Comparison of ENCODE assay signal across 1 cellular context in genomic region chr10:17386616-17387075, GRCh38.
TF ChIP-seq lines count a peak whose summit lies in the region.

No MANE protein-coding gene starts in this region.

TF ChIP-seq in K562, 482 proteins besides CTCF, POLR2A, EP300 and RAD21 (continued from another document):
- TF ChIP-seq, protein P1, sequence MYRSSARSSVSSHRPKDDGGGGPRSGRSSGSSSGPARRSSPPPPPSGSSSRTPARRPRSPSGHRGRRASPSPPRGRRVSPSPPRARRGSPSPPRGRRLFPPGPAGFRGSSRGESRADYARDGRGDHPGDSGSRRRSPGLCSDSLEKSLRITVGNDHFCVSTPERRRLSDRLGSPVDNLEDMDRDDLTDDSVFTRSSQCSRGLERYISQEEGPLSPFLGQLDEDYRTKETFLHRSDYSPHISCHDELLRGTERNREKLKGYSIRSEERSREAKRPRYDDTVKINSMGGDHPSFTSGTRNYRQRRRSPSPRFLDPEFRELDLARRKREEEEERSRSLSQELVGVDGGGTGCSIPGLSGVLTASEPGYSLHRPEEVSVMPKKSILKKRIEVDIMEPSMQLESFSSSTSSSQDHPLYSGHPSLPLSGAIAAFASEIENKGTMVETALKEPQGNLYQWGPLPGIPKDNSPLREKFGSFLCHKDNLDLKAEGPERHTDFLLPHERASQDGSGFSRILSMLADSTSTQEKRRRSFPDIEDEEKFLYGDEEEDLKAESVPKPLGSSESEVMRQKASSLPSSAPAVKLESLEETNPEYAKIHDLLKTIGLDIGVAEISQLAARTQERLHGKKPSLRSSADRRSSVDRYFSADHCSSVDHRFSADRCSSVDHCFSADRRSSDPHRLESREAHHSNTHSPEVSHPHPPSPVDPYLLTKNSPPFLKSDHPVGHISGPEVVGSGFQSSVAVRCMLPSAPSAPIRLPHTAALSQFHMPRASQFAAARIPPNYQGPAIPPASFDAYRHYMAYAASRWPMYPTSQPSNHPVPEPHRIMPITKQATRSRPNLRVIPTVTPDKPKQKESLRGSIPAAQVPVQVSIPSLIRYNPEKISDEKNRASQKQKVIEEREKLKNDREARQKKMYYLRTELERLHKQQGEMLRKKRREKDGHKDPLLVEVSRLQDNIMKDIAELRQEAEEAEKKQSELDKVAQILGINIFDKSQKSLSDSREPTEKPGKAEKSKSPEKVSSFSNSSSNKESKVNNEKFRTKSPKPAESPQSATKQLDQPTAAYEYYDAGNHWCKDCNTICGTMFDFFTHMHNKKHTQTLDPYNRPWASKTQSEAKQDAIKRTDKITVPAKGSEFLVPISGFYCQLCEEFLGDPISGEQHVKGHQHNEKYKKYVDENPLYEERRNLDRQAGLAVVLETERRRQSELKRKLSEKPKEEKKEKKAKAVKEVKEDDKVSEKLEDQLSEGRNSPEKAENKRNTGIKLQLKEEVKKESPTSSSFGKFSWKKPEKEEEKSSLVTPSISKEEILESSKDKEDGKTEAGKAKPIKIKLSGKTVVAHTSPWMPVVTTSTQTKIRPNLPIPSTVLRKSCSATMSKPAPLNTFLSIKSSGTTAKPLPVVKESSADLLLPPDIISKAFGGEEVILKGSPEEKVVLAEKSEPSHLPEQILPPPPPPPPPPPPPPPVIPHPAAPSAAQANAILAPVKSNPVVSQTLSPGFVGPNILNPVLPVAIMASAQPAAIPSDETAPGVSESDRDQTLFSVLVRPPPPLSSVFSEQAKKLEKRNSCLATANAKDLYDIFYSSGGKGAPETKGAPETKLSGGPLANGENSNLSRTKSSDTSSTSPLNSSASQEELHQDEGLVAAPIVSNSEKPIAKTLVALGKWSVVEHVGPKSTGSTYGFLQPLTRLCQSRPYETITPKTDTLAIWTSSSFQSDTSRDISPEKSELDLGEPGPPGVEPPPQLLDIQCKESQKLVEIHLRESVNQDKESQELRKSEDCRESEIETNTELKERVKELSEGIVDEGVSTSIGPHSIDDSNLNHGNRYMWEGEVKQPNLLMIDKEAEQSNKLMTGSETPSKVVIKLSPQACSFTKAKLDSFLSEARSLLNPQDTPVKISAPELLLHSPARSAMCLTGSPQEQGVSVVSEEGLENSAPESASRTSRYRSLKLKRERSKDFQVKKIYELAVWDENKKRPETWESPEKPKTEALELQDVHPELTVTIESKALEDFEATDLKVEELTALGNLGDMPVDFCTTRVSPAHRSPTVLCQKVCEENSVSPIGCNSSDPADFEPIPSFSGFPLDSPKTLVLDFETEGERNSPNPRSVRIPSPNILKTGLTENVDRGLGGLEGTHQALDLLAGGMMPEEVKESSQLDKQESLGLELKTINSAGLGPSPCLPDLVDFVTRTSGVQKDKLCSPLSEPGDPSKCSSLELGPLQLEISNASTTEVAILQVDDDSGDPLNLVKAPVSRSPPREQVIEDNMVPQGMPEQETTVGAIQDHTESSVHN (IDR thresholded peaks at IDR 0.05; ENCODE audit: borderline replicate concordance in 1 of 2, low read depth in 1 of 2): no peak
- TF ChIP-seq KHSRP (IDR thresholded peaks at IDR 0.05) (peak; percentile 55; the same call in 1 of the 2 replicates), ZNF551 (CRISPR knock-in tag; IDR thresholded peaks at IDR 0.05) (no peak), SPI1 (IDR thresholded peaks at IDR 0.05; ENCODE audit: borderline replicate concordance, low read depth, low read length) (peak; percentile 43), KAT2B (IDR thresholded peaks at IDR 0.05; ENCODE audit: low read depth, low read length) (no peak), ID3 (CRISPR knock-in tag; IDR thresholded peaks at IDR 0.05) (no peak), ID3 (tag; IDR thresholded peaks at IDR 0.05) (no peak), SIRT6 (IDR thresholded peaks at IDR 0.05; ENCODE audit: low read depth, low read length) (no peak), KAT8 (IDR thresholded peaks at IDR 0.05; ENCODE audit: low read depth) (0 out of 2 replicates have a peak, but pooled peaks have one; percentile 24), ZNF785 (CRISPR knock-in tag; IDR thresholded peaks at IDR 0.05) (no peak), MCM2 (IDR thresholded peaks at IDR 0.05; ENCODE audit: low read depth) (no peak), L3MBTL2 (IDR thresholded peaks at IDR 0.05) (peak; percentile 43; the same call in 1 of the 2 replicates), HCFC1 (IDR thresholded peaks at IDR 0.05; ENCODE audit: low read depth, low read length) (peak; percentile 51; the same call in 1 of the 2 replicates), SIX5 (IDR thresholded peaks at IDR 0.05; ENCODE audit: borderline replicate concordance in 1 of 2, insufficient read depth in 1 of 2, low read depth in 1 of 2, low read length in 2 of 2) (0 out of 4 replicates have a peak, but pooled peaks of 1 of the 2 experiments have one; percentile 6), KLF13 (tag; IDR thresholded peaks at IDR 0.05; ENCODE audit: borderline replicate concordance, low read depth) (no peak), ZNF124 (CRISPR knock-in tag; IDR thresholded peaks at IDR 0.05) (no peak), PTBP1 (IDR thresholded peaks at IDR 0.05; ENCODE audit: low read depth, low read length) (no peak), ZNF668 (CRISPR knock-in tag; IDR thresholded peaks at IDR 0.05) (no peak), TEAD4 (IDR thresholded peaks at IDR 0.05; ENCODE audit: low read length) (0 out of 2 replicates have a peak, but pooled peaks have one; percentile 8), TEAD4 (CRISPR knock-in tag; IDR thresholded peaks at IDR 0.05; ENCODE audit: borderline replicate concordance) (no peak), NRF1 (conservative IDR thresholded peaks at IDR 0.05 in 1 of 2, IDR thresholded peaks at IDR 0.05 in 1 of 2) (0 out of 4 replicates have a peak, but pooled peaks of 1 of the 2 experiments have one; percentile 14), SMAD4 (CRISPR knock-in tag; conservative IDR thresholded peaks at IDR 0.05) (0 out of 2 replicates have a peak, but pooled peaks have one; percentile 22), ZNF583 (CRISPR knock-in tag; IDR thresholded peaks at IDR 0.05) (no peak), CREB1 (IDR thresholded peaks at IDR 0.05) (peak; percentile 87), CREB1 (CRISPR knock-in tag; IDR thresholded peaks at IDR 0.05) (no peak), MAFG (tag; conservative IDR thresholded peaks at IDR 0.05) (no peak)
- TF ChIP-seq, protein P2, sequence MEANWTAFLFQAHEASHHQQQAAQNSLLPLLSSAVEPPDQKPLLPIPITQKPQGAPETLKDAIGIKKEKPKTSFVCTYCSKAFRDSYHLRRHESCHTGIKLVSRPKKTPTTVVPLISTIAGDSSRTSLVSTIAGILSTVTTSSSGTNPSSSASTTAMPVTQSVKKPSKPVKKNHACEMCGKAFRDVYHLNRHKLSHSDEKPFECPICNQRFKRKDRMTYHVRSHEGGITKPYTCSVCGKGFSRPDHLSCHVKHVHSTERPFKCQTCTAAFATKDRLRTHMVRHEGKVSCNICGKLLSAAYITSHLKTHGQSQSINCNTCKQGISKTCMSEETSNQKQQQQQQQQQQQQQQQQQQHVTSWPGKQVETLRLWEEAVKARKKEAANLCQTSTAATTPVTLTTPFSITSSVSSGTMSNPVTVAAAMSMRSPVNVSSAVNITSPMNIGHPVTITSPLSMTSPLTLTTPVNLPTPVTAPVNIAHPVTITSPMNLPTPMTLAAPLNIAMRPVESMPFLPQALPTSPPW (CRISPR knock-in tag; IDR thresholded peaks at IDR 0.05): peak; percentile 40; the same call in 1 of the 2 replicates
